17 cellular contexts compared by ENCODE assay signal in the genomic region with DNA sequence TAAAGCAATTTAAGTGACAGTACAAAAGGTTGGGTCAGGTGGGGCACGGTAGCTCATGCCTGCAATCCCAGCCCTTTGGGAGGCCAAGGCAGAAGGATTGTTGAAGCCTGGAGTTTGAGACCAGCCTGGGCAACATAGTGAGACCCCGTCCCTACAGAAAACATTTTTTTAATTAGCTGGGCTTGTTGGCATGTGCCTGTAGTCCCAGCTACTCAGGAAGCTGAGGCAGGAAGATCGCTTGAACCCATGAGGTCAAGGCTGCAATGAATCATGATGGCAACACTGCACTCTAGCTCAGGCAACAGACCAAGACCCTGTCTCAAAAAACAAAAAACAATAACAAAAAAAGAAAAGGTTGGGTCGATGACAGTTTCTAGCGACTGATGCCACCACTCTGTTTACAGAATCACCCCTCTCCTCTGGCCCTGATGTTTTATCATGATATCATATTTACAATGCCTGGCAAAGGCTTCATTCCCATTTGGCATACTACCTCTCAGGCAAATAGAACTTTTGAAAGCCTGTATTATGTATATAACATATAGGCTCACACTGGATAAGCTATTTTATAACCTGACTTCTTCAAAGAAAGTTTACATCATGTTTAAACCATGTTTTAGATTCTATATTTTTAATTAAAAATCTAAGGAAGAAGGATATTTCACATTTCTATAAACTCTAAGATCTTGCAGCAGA.
"Had no signal": no experiment of that assay in that cellular context is flagged by ENCODE, and none has a peak within 500 bp of the region (broad histone marks: within the 10 kb centered on the region; RNA-seq: fewer than 3 reads in every experiment).

No MANE protein-coding gene starts in this region.

- H3K36me3 ChIP-seq: left ventricle myocardium inferior had no signal

- DNase-seq: activated naive CD4-positive, alpha-beta T cell treated with Interleukin-2 at 50 U/mL for 16 hours; dorsolateral prefrontal cortex; endodermal cell; hippocampal formation; kidney; left ventricle myocardium inferior; mesendoderm; natural killer cell; nucleus accumbens; posterior cingulate gyrus; stimulated activated naive CD8-positive, alpha-beta T cell treated with anti-CD3 and anti-CD28 coated beads, Interleukin-15, Interleukin-2, amounts not matched to agents 100 U/mL and 50 U/mL, for 24 hours had no signal

- H3K9me3 Mint-ChIP-seq: activated T-helper 17 cell treated with anti-CD3 and anti-CD28 coated beads, Interleukin-2, amount 50 U/mL, for 72 hours; endodermal cell; natural killer cell; T-helper 2 cell treated with Interferon-gamma antibody and Interleukin-4, amounts not matched to agents 5 μg/mL and 100 μg/mL, for 36 hours; type B pancreatic cell had no signal

- H3K4me1 ChIP-seq: left ventricle myocardium inferior had no signal

- H3K27me3 Mint-ChIP-seq: activated T-helper 17 cell treated with anti-CD3 and anti-CD28 coated beads, Interleukin-2, amount 50 U/mL, for 72 hours; type B pancreatic cell had no signal

- H3K36me3 Mint-ChIP-seq: natural killer cell, type B pancreatic cell had no signal

- H3K4me3 ChIP-seq: dorsolateral prefrontal cortex, left ventricle myocardium inferior had no signal

- FAIRE-seq: astrocyte, bronchial epithelial cell, kidney had no signal

- H3K27ac Mint-ChIP-seq: activated T-helper 17 cell treated with anti-CD3 and anti-CD28 coated beads, Interleukin-2, amount 50 U/mL, for 72 hours; endodermal cell; natural killer cell; T-helper 2 cell treated with Interferon-gamma antibody and Interleukin-4, amounts not matched to agents 5 μg/mL and 100 μg/mL, for 36 hours had no signal

- H3K27ac ChIP-seq: dorsolateral prefrontal cortex, left ventricle myocardium inferior had no signal

- H3K4me1 Mint-ChIP-seq: activated T-helper 17 cell treated with anti-CD3 and anti-CD28 coated beads, Interleukin-2, amount 50 U/mL, for 72 hours had no signal

- H3K4me3 Mint-ChIP-seq: activated T-helper 17 cell treated with anti-CD3 and anti-CD28 coated beads, Interleukin-2, amount 50 U/mL, for 72 hours; endodermal cell; natural killer cell; T-helper 2 cell treated with Interferon-gamma antibody and Interleukin-4, amounts not matched to agents 5 μg/mL and 100 μg/mL, for 36 hours had no signal

- ATAC-seq: activated T-helper 17 cell treated with anti-CD3 and anti-CD28 coated beads, Interleukin-2, amount 50 U/mL, for 72 hours; esophagus mucosa; natural killer cell; stimulated activated naive CD8-positive, alpha-beta T cell treated with anti-CD3 and anti-CD28 coated beads, Interleukin-15, Interleukin-2, amounts not matched to agents 100 U/mL and 50 U/mL, for 24 hours had no signal

- H3K27me3 ChIP-seq: dorsolateral prefrontal cortex had no signal

- H3K9me3 ChIP-seq: left ventricle myocardium inferior had no signal
